ENCODE assay signal across 27 cellular contexts in genomic region chr20:15005300-15005986, GRCh38.
DNase-seq lines count a peak whose midpoint lies in the region; ATAC-seq, FAIRE-seq and TF ChIP-seq lines count a peak whose summit lies in the region.
"Had no signal": no experiment of that assay in that cellular context is flagged by ENCODE, and none has a peak within 500 bp of the region (broad histone marks: within the 10 kb centered on the region; RNA-seq: fewer than 3 reads in every experiment).

No MANE protein-coding gene starts in this region.

- no peak overlapping the region for H3K4me3 ChIP-seq in astrocyte (ENCODE audit: insufficient read depth, low read depth, low read length)
- H3K4me3 ChIP-seq in heart left ventricle, result no peak overlapping the region
- H3K4me3 ChIP-seq: HAP-1, K562, sigmoid colon had no signal

- peaks cover 5% of the 10 kb centered on the region for H3K4me1 Mint-ChIP-seq in astrocyte (ENCODE audit: low read depth, unreplicated experiment)
- H3K4me1 Mint-ChIP-seq: activated naive CD8-positive, alpha-beta T cell treated with anti-CD3 and anti-CD28 coated beads, Interleukin-2, amount 10 ng/mL, durations not matched to agents 7 days and 5 days had no signal

- H3K36me3 Mint-ChIP-seq in astrocyte (ENCODE audit: low read depth, unreplicated experiment), result no peaks in the 10 kb centered on the region
- H3K36me3 Mint-ChIP-seq: activated CD4-positive, alpha-beta memory T cell treated with anti-CD3 and anti-CD28 coated beads for 36 hours; activated naive CD8-positive, alpha-beta T cell treated with anti-CD3 and anti-CD28 coated beads, Interleukin-2, amount 10 ng/mL, durations not matched to agents 7 days and 5 days had no signal

- no peak overlapping the region for H3K4me2 ChIP-seq in astrocyte (ENCODE audit: low read length)

- peak; percentile 34 to 71 (median 62) for ATAC-seq in heart left ventricle
- peak; percentile 79 for ATAC-seq in omental fat pad (ENCODE audit: low FRiP score)
- no peak for ATAC-seq in HG02885 (IDR thresholded peaks at IDR 0.05; ENCODE audit: poor library complexity, unreplicated experiment)
- ATAC-seq: K562 had no signal

- peak; percentile 10 for DNase-seq in HT-29 (ENCODE audit: low spot score)
- DNase-seq in astrocyte (ENCODE audit: low read depth), result peak; percentile 31
- no peak for DNase-seq in heart left ventricle
- no peak for DNase-seq in omental fat pad (ENCODE audit: low spot score)
- DNase-seq in NCI-H1105 (lab: John Stamatoyannopoulos, UW), result no peak
- no peak for DNase-seq in D341Med (ENCODE audit: low spot score)
- DNase-seq in NCI-H2227 treated with DMSO at 0.1 percent for 48 hours (lab: John Stamatoyannopoulos, UW), result no peak
- DNase-seq: activated CD4-positive, alpha-beta memory T cell treated with anti-CD3 and anti-CD28 coated beads for 36 hours; activated effector memory CD4-positive, alpha-beta T cell treated with Interleukin-2 at 50 U/mL for 16 hours; activated naive CD8-positive, alpha-beta T cell treated with anti-CD3 and anti-CD28 coated beads, Interleukin-2, amount 10 ng/mL, durations not matched to agents 7 days and 5 days; caudate nucleus; foreskin melanocyte; hippocampal formation; islet precursor cell; mesenchymal stem cell; MM.1S; NCI-H146; NCI-H2171; NCI-H526 treated with DMSO at 0.1 percent for 48 hours; sigmoid colon; T1000 had no signal

- no peak overlapping the region for H3K9ac ChIP-seq in astrocyte (ENCODE audit: low read length)

- no peak for TF ChIP-seq POLR2A in heart left ventricle (IDR thresholded peaks at IDR 0.05)

- H2AFZ ChIP-seq in astrocyte (ENCODE audit: low read depth, low read length), result no peak overlapping the region

- H3K27me3 ChIP-seq in astrocyte (ENCODE audit: insufficient read depth, low read length), result no peaks in the 10 kb centered on the region
- no peaks in the 10 kb centered on the region for H3K27me3 ChIP-seq in heart left ventricle
- H3K27me3 ChIP-seq: sigmoid colon had no signal

- H3K4me3 Mint-ChIP-seq in astrocyte (ENCODE audit: unreplicated experiment), result no peak overlapping the region
- H3K4me3 Mint-ChIP-seq: activated CD4-positive, alpha-beta memory T cell treated with anti-CD3 and anti-CD28 coated beads for 36 hours; activated naive CD8-positive, alpha-beta T cell treated with anti-CD3 and anti-CD28 coated beads, Interleukin-2, amount 10 ng/mL, durations not matched to agents 7 days and 5 days had no signal

- H3K27ac Mint-ChIP-seq in astrocyte (ENCODE audit: unreplicated experiment), result no peak overlapping the region
- H3K27ac Mint-ChIP-seq: activated CD4-positive, alpha-beta memory T cell treated with anti-CD3 and anti-CD28 coated beads for 36 hours; activated naive CD8-positive, alpha-beta T cell treated with anti-CD3 and anti-CD28 coated beads, Interleukin-2, amount 10 ng/mL, durations not matched to agents 7 days and 5 days had no signal

- no peak for TF ChIP-seq CTCF in astrocyte (IDR thresholded peaks at IDR 0.05; ENCODE audit: insufficient read depth, low read depth, low read length)
- no peak for TF ChIP-seq CTCF in heart left ventricle (IDR thresholded peaks at IDR 0.05)
- TF ChIP-seq CTCF in omental fat pad (IDR thresholded peaks at IDR 0.05), result no peak

- H3K9me3 Mint-ChIP-seq in astrocyte (ENCODE audit: unreplicated experiment), result peaks cover 3% of the 10 kb centered on the region
- H3K9me3 Mint-ChIP-seq: activated naive CD8-positive, alpha-beta T cell treated with anti-CD3 and anti-CD28 coated beads, Interleukin-2, amount 10 ng/mL, durations not matched to agents 7 days and 5 days had no signal

- no peaks in the 10 kb centered on the region for H3K4me1 ChIP-seq in astrocyte (ENCODE audit: insufficient read depth, low read length)
- H3K4me1 ChIP-seq in heart left ventricle, result no peaks in the 10 kb centered on the region
- H3K4me1 ChIP-seq: HAP-1, sigmoid colon had no signal

- H3K79me2 ChIP-seq in astrocyte (ENCODE audit: insufficient read depth, low read length), result no peaks in the 10 kb centered on the region

- no peaks in the 10 kb centered on the region for H3K27me3 Mint-ChIP-seq in astrocyte (ENCODE audit: low read depth, unreplicated experiment)
- H3K27me3 Mint-ChIP-seq: activated CD4-positive, alpha-beta memory T cell treated with anti-CD3 and anti-CD28 coated beads for 36 hours; activated naive CD8-positive, alpha-beta T cell treated with anti-CD3 and anti-CD28 coated beads, Interleukin-2, amount 10 ng/mL, durations not matched to agents 7 days and 5 days had no signal

- H3K36me3 ChIP-seq in astrocyte (ENCODE audit: insufficient read depth, low read length) (no peaks in the 10 kb centered on the region), heart left ventricle (no peaks in the 10 kb centered on the region)
- H3K36me3 ChIP-seq: HAP-1, sigmoid colon had no signal

- no peak for FAIRE-seq in astrocyte (lab: Jason Lieb, UNC)
- FAIRE-seq: endothelial cell of umbilical vein, GM18507, K562 had no signal

- WGBS in heart left ventricle, 4 donors, result 51 to 64% (median 56%) methylated on average over 4 of the region's 4 CpGs

- H3K27ac ChIP-seq in astrocyte (ENCODE audit: low read depth, low read length), result no peak overlapping the region
- no peak overlapping the region for H3K27ac ChIP-seq in heart left ventricle
- H3K27ac ChIP-seq: RWPE1, sigmoid colon had no signal

- intact Hi-C loops in heart left ventricle (cut with DNase I), result no loop called here

- H3K9me3 ChIP-seq in astrocyte (ENCODE audit: insufficient read depth, low read depth, low read length), result no peaks in the 10 kb centered on the region
- H3K9me3 ChIP-seq in heart left ventricle, result no peaks in the 10 kb centered on the region
- H3K9me3 ChIP-seq: HAP-1, sigmoid colon had no signal

- no peaks in the 10 kb centered on the region for H4K20me1 ChIP-seq in astrocyte (ENCODE audit: insufficient read depth, low read length)

Comparison
In these comparisons a context has a peak if more than half of its experiments do, and no peak if none do; other contexts are left out.
1. DNase-seq: peak in HT-29 (single experiment) and astrocyte (single experiment); none in heart left ventricle (0 of 5), omental fat pad (single experiment), NCI-H1105 (single experiment), D341Med (single experiment) and NCI-H2227 treated with DMSO at 0.1 percent for 48 hours (single experiment).